In genomic region chr15:62942411-62942810, GRCh38 we compare ENCODE assay signal across 21 cellular contexts.
A peak's percentile ranks its signal among the peaks of the same experiment; 100 is the strongest.
DNase-seq lines count a peak whose midpoint lies in the region; ATAC-seq and TF ChIP-seq lines count a peak whose summit lies in the region.
"Had no signal": no experiment of that assay in that cellular context is flagged by ENCODE, and none has a peak within 500 bp of the region (broad histone marks: within the 10 kb centered on the region; RNA-seq: fewer than 3 reads in every experiment).

No MANE protein-coding gene starts in this region.

- H3K56ac ChIP-seq in mesendoderm (ENCODE audit: low read length), result no peak overlapping the region

- peak overlapping the region; percentile 81 to 92 for H3K27ac ChIP-seq in ascending aorta
- H3K27ac ChIP-seq in thoracic aorta, result peak overlapping the region; percentile 88 to 92
- H3K27ac ChIP-seq in mesendoderm (ENCODE audit: low read depth, low read length), result no peak overlapping the region
- H3K27ac ChIP-seq: Peyer's patch had no signal

- H3K27me3 ChIP-seq in ascending aorta, result no peaks in the 10 kb centered on the region
- H3K27me3 ChIP-seq in thoracic aorta (replicated peaks; ENCODE audit: insufficient read depth), result no peaks in the 10 kb centered on the region
- H3K27me3 ChIP-seq in mesendoderm (ENCODE audit: insufficient read depth, low read length, poor library complexity), result no peaks in the 10 kb centered on the region
- H3K27me3 ChIP-seq: MG63, Peyer's patch, SJSA1 had no signal

- H2AK5ac ChIP-seq in mesendoderm (ENCODE audit: low read length), result no peak overlapping the region

- H3K23ac ChIP-seq in mesendoderm (ENCODE audit: low read length), result no peak overlapping the region

- H3K79me1 ChIP-seq in mesendoderm (ENCODE audit: low read length), result no peaks in the 10 kb centered on the region

- no peak overlapping the region for H2BK15ac ChIP-seq in mesendoderm (replicated peaks; ENCODE audit: low read depth)

- H3K4me3 ChIP-seq in ascending aorta (no peak overlapping the region), thoracic aorta (no peak overlapping the region), mesendoderm (ENCODE audit: low read length) (no peak overlapping the region)
- H3K4me3 ChIP-seq: MG63, Peyer's patch, SJSA1 had no signal

- ATAC-seq in thoracic aorta (ENCODE audit: insufficient number of reproducible peaks, low FRiP score, low read depth) (no peak), HG02588 (IDR thresholded peaks at IDR 0.05; ENCODE audit: unreplicated experiment) (no peak)

- no peaks in the 10 kb centered on the region for H3K36me3 Mint-ChIP-seq in dendritic cell treated with granulocyte-macrophage colony-stimulating factor and Interleukin-4, amounts not matched to agents 40 ng/mL and 50 ng/mL, for 4 days (ENCODE audit: low read depth)
- H3K36me3 Mint-ChIP-seq in osteocyte (ENCODE audit: unreplicated experiment), result no peaks in the 10 kb centered on the region
- H3K36me3 Mint-ChIP-seq: IgD-negative memory B cell had no signal

- H4K8ac ChIP-seq in mesendoderm (ENCODE audit: low read depth, low read length), result no peak overlapping the region

- H3K36me3 ChIP-seq in ascending aorta (no peaks in the 10 kb centered on the region), thoracic aorta (no peaks in the 10 kb centered on the region), mesendoderm (ENCODE audit: control insufficient read depth, insufficient read depth, low read length) (no peaks in the 10 kb centered on the region)
- H3K36me3 ChIP-seq: MG63, Peyer's patch, SJSA1 had no signal

- H2BK120ac ChIP-seq in mesendoderm (ENCODE audit: low read depth, low read length), result no peak overlapping the region

- H3K4me1 ChIP-seq in ascending aorta (peaks cover 16 to 17% of the 10 kb centered on the region in 2 donors), thoracic aorta (ENCODE audit: control insufficient read depth in 1 of 2, low read depth in 2 of 2) (peaks cover 20 to 28% of the 10 kb centered on the region in 2 donors), mesendoderm (ENCODE audit: control insufficient read depth, low read depth, low read length) (no peaks in the 10 kb centered on the region)

- H3K18ac ChIP-seq in mesendoderm (ENCODE audit: low read length), result no peak overlapping the region

- no peaks in the 10 kb centered on the region for H3K9me3 Mint-ChIP-seq in dendritic cell treated with granulocyte-macrophage colony-stimulating factor and Interleukin-4, amounts not matched to agents 40 ng/mL and 50 ng/mL, for 4 days
- H3K9me3 Mint-ChIP-seq in osteocyte (ENCODE audit: unreplicated experiment), result no peaks in the 10 kb centered on the region
- H3K9me3 Mint-ChIP-seq: CD8-positive, alpha-beta memory T cell; IgD-negative memory B cell had no signal

- no peak overlapping the region for H3K9ac ChIP-seq in mesendoderm (ENCODE audit: low read length)

- DNase-seq in ascending aorta (ENCODE audit: low spot score in 2 of 2) (peak in 1 of 2 donors; percentile 49), osteocyte (ENCODE audit: extremely low spot score, unreplicated experiment) (peak; percentile 48), thoracic aorta (ENCODE audit: low spot score) (no peak), mesendoderm (no peak)
- no peak for DNase-seq in stimulated activated CD4-positive, alpha-beta T cell treated with anti-CD3 and anti-CD28 coated beads, Interleukin-2, amount 100 ng/mL, for 24 hours
- DNase-seq: ACHN; CD8-positive, alpha-beta memory T cell; DMS79; Karpas-422; MG63; NCI-H1048; NCI-H1436; NCI-H2029; NCI-H2171 treated with DMSO at 0.1 percent for 48 hours; NCI-H446 treated with DMSO at 0.1 percent for 48 hours; NCI-H69; Peyer's patch had no signal

- H3K4me1 Mint-ChIP-seq in dendritic cell treated with granulocyte-macrophage colony-stimulating factor and Interleukin-4, amounts not matched to agents 40 ng/mL and 50 ng/mL, for 4 days (ENCODE audit: low read depth), result peaks cover 76% of the 10 kb centered on the region
- H3K4me1 Mint-ChIP-seq in osteocyte (ENCODE audit: unreplicated experiment), result peaks cover 54% of the 10 kb centered on the region
- H3K4me1 Mint-ChIP-seq: CD8-positive, alpha-beta memory T cell; IgD-negative memory B cell had no signal

- WGBS in mesendoderm (ENCODE audit: extremely low coverage, insufficient coverage, low lambda C conversion rate), result no CpG with 5 or more reads among the region's 9 CpGs

- no peak overlapping the region for H2BK5ac ChIP-seq in mesendoderm (ENCODE audit: low read length)

- no peak overlapping the region for H3K4me2 ChIP-seq in mesendoderm (ENCODE audit: low read length)

- H4K5ac ChIP-seq in mesendoderm (ENCODE audit: low read length), result no peak overlapping the region

- intact Hi-C loops in ascending aorta (cut with DNase I), result loop anchor here (5.0 kb wide), 3 partner anchors 45 to 100 kb away; partner anchors contain the start of gene TPM1
- intact Hi-C loops in dendritic cell treated with granulocyte-macrophage colony-stimulating factor and Interleukin-4, amounts not matched to agents 40 ng/mL and 50 ng/mL, for 4 days (cut with micrococcal nuclease), result no loop called here

- TF ChIP-seq CTCF in ascending aorta (IDR thresholded peaks at IDR 0.05) (no peak), osteocyte (IDR thresholded peaks at IDR 0.05) (no peak), thoracic aorta (IDR thresholded peaks at IDR 0.05) (no peak)

- no peaks in the 10 kb centered on the region for H3K9me3 ChIP-seq in ascending aorta
- no peaks in the 10 kb centered on the region for H3K9me3 ChIP-seq in thoracic aorta
- H3K9me3 ChIP-seq: MG63, Peyer's patch, SJSA1 had no signal

- no peak overlapping the region for H3K4ac ChIP-seq in mesendoderm (ENCODE audit: low read depth, low read length)

- no peaks in the 10 kb centered on the region for H3K79me2 ChIP-seq in mesendoderm (ENCODE audit: control insufficient read depth, insufficient read depth, low read length)

- H3K27ac Mint-ChIP-seq in dendritic cell treated with granulocyte-macrophage colony-stimulating factor and Interleukin-4, amounts not matched to agents 40 ng/mL and 50 ng/mL, for 4 days, result peak overlapping the region; percentile 87
- no peak overlapping the region for H3K27ac Mint-ChIP-seq in osteocyte (ENCODE audit: unreplicated experiment)
- H3K27ac Mint-ChIP-seq: CD8-positive, alpha-beta memory T cell; IgD-negative memory B cell had no signal

- H3K4me3 Mint-ChIP-seq in dendritic cell treated with granulocyte-macrophage colony-stimulating factor and Interleukin-4, amounts not matched to agents 40 ng/mL and 50 ng/mL, for 4 days, result no peak overlapping the region
- H3K4me3 Mint-ChIP-seq in osteocyte (ENCODE audit: unreplicated experiment), result no peak overlapping the region
- H3K4me3 Mint-ChIP-seq: CD8-positive, alpha-beta memory T cell; IgD-negative memory B cell had no signal

- peaks cover 6% of the 10 kb centered on the region for H3K27me3 Mint-ChIP-seq in dendritic cell treated with granulocyte-macrophage colony-stimulating factor and Interleukin-4, amounts not matched to agents 40 ng/mL and 50 ng/mL, for 4 days
- no peaks in the 10 kb centered on the region for H3K27me3 Mint-ChIP-seq in osteocyte (ENCODE audit: unreplicated experiment)
